Comparison of ENCODE assay signal across 9 cellular contexts in the genomic region with DNA sequence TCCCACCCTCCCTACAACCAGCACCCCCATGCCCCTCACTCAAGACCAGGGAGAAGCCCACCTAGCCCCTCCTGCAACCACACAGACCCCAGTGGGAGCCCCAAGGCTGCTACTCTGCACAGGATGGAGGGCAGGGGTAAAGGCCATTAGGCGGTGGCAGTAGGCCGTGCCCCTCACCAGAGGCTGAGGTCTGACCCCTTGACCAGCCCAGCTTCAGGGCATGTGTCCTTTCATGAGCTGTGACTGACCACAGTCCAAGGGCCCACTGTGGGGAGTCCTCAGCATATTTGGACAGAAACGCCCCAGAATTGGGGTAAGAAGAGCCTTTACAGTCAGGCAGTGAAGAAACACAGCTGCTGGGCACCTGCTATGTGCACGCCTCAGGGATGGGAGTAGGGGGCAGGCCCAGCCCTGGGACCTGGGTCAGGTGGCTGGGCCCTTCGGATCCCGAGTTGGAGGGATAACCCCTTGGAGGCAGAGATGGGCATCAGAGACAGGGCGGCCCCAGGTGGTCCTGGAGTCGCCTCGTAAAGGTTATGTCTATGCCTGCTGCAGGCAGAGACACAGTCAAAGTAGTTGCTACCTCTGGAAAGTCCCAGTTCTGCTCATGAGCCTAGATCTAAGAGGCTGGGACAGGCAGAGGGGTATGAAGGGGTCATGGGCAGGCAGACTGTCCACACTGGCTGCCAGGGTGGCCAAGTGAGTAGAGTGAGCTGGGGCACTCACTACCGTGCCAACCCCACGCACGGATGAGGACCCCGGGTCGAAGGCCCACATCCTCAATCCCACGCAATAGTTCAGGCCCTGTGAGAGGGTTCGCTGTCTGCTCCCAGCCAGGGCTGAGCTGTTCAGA. TPM values are rescaled to one million over a fixed set of nuclear protein-coding genes. Genes with fewer than 3 reads are reported as not detected.
DNase-seq lines count a peak whose midpoint lies in the region; ATAC-seq, FAIRE-seq and TF ChIP-seq lines count a peak whose summit lies in the region.
"Had no signal": no experiment of that assay in that cellular context is flagged by ENCODE, and none has a peak within 500 bp of the region (broad histone marks: within the 10 kb centered on the region; RNA-seq: fewer than 3 reads in every experiment).

No MANE protein-coding gene starts in this region.

- H3K27ac Mint-ChIP-seq in neural crest cell (ENCODE audit: unreplicated experiment), result peak overlapping the region; percentile 87

- H3K9me3 ChIP-seq in BE2C, result no peaks in the 10 kb centered on the region
- H3K9me3 ChIP-seq in NT2/D1 (ENCODE audit: insufficient read depth, low read length), result no peaks in the 10 kb centered on the region
- H3K9me3 ChIP-seq in duodenal mucosa (ENCODE audit: control insufficient read depth in 1 of 2, low read length in 2 of 2), result no peaks in the 10 kb centered on the region

- peak overlapping the region; percentile 100 for H3K4me3 ChIP-seq in BE2C (ENCODE audit: low read depth, low read length)
- peak overlapping the region; percentile 91 for H3K4me3 ChIP-seq in NT2/D1 (ENCODE audit: insufficient read length, low read depth)
- peak overlapping the region; percentile 90 to 96 for H3K4me3 ChIP-seq in duodenal mucosa (ENCODE audit: low read depth in 1 of 2, low read length in 2 of 2)

- peaks cover 36% of the 10 kb centered on the region for H3K4me1 Mint-ChIP-seq in neural crest cell

- H3K36me3 ChIP-seq in BE2C, result peaks cover 33% of the 10 kb centered on the region
- H3K36me3 ChIP-seq in NT2/D1 (ENCODE audit: insufficient read depth, insufficient read length, low read length), result peaks cover 26% of the 10 kb centered on the region
- H3K36me3 ChIP-seq in duodenal mucosa (ENCODE audit: control insufficient read depth in 1 of 2, insufficient read depth in 2 of 2, low read length in 2 of 2), result peaks cover 0 to 13% of the 10 kb centered on the region in 2 donors

- no peaks in the 10 kb centered on the region for H3K27me3 ChIP-seq in BE2C
- no peaks in the 10 kb centered on the region for H3K27me3 ChIP-seq in NT2/D1 (ENCODE audit: insufficient read depth, insufficient read length)
- H3K27me3 ChIP-seq in duodenal mucosa (ENCODE audit: control insufficient read depth in 1 of 2, insufficient read depth in 2 of 2, low read length in 2 of 2), result no peaks in the 10 kb centered on the region

- no peaks in the 10 kb centered on the region for H3K9me3 Mint-ChIP-seq in neural crest cell

- peaks cover 10% of the 10 kb centered on the region for H3K36me3 Mint-ChIP-seq in neural crest cell (ENCODE audit: low read depth)

- no peak for TF ChIP-seq CTCF in BE2C (IDR thresholded peaks at IDR 0.05; ENCODE audit: low read depth, low read length)
- TF ChIP-seq CTCF in neural crest cell (conservative IDR thresholded peaks at IDR 0.05), result no peak

- peaks cover 4% of the 10 kb centered on the region for H3K27me3 Mint-ChIP-seq in neural crest cell (ENCODE audit: low read depth)

- H3K4me3 Mint-ChIP-seq in neural crest cell, result peak overlapping the region; percentile 99

- H3K27ac ChIP-seq in duodenal mucosa (ENCODE audit: low read depth, low read length), result peak overlapping the region; percentile 98

- ATAC-seq in GM19463 (IDR thresholded peaks at IDR 0.05; ENCODE audit: unreplicated experiment) (no peak), HG02885 (IDR thresholded peaks at IDR 0.05; ENCODE audit: poor library complexity, unreplicated experiment) (no peak)

- FAIRE-seq in urothelium cell line (lab: Jason Lieb, UNC) (no peak), RCC 7860 (lab: Jason Lieb, UNC) (no peak)
- FAIRE-seq: islet of Langerhans had no signal

- no peak for DNase-seq in BE2C
- no peak for DNase-seq in NT2/D1 (ENCODE audit: low read depth, low spot score)
- DNase-seq in neural crest cell (ENCODE audit: low read depth, low spot score), result no peak
- DNase-seq in urothelium cell line (ENCODE audit: low spot score), result no peak
- no peak for DNase-seq in RCC 7860 (ENCODE audit: low spot score)

- peaks cover 7% of the 10 kb centered on the region for H3K4me1 ChIP-seq in BE2C
- peaks cover 5% of the 10 kb centered on the region for H3K4me1 ChIP-seq in NT2/D1 (ENCODE audit: insufficient read depth, insufficient read length)
- H3K4me1 ChIP-seq in duodenal mucosa (ENCODE audit: control insufficient read depth in 1 of 2, insufficient read depth in 2 of 2, low read length in 2 of 2), result peaks cover 27 to 40% of the 10 kb centered on the region in 2 donors

- peak overlapping the region; percentile 99 for H3K9ac ChIP-seq in NT2/D1 (ENCODE audit: insufficient read length, low read depth)
- peak overlapping the region; percentile 71 to 95 for H3K9ac ChIP-seq in duodenal mucosa (ENCODE audit: low read depth in 1 of 2, low read length in 2 of 2)

RNA-seq across cellular contexts. Expression of gene RPS5, which starts 1.5 kb away (rescaled TPM):
- 2,664 TPM for polyA plus RNA-seq in BE2C (2012; ENCODE audit: insufficient read depth, insufficient read length, low read depth)
- 1,209 and 1,215 TPM in 2 replicates for total RNA-seq in neural crest cell

RNA-seq across cellular contexts. Expression of gene ZNF837, which starts 4.7 kb away (rescaled TPM):
- 1.4 TPM for polyA plus RNA-seq in BE2C (2012; ENCODE audit: insufficient read depth, insufficient read length, low read depth)
- 4.5 and 5.0 TPM in 2 replicates for total RNA-seq in neural crest cell

RNA-seq across cellular contexts. Expression of gene RNF225, which starts 9.9 kb away (rescaled TPM):
- not detected for polyA plus RNA-seq in BE2C (2012; ENCODE audit: insufficient read depth, insufficient read length, low read depth)
- total RNA-seq in neural crest cell, result 1.5 and 1.6 TPM in 2 replicates

RNA-seq across cellular contexts. Expression of gene ZNF584, which starts 22.9 kb away (rescaled TPM):
- polyA plus RNA-seq in BE2C (2012; ENCODE audit: insufficient read depth, insufficient read length, low read depth), result 8.5 TPM
- 28.4 and 31.1 TPM in 2 replicates for total RNA-seq in neural crest cell

RNA-seq across cellular contexts. Expression of gene ZNF497, which starts 23.0 kb away (rescaled TPM):
- polyA plus RNA-seq in BE2C (2012; ENCODE audit: insufficient read depth, insufficient read length, low read depth), result 3.1 TPM
- total RNA-seq in neural crest cell, result 8.4 and 9.1 TPM in 2 replicates
